Comparison of ENCODE assay signal across 8 cellular contexts in the genomic region with DNA sequence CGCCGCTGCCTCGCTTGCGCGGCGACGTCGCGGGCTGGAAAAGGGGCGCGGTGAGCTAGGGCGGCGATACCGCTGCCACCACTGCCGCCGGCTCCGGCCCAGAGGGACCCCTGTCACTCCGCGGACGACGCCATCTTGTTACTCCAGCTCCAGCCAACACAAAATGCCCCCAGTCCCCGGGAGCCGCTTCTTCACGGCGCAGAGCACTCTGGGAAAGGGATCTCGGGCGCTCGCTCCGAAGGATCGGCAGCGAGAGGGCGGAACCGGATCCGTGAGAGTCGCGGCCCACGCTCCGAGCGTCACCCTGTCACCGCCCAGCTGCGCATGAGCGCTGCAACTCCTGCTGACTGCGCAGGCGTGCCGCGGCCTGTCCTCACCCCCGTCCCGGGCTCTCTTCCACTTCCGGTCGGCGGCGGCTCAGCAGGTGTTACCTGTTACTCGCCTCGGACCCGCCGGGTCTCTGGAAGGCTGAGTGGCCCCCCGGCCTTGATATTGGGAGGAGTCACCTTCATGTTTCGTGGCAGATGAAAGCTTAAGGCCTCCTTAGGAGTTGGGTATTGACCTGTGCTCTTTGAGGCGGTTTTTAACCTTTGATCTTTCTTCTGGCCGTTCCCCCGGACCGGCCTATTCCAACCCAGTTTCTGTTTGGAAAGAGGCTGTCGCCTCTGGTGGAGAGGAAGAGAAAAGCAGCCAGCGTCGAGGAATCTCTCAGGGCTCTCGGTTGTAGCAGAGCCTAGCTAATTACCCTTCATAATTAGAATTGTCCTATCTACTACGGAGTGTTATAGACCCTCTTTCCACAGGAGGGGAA. TPM values are rescaled to one million over a fixed set of nuclear protein-coding genes. Genes with fewer than 3 reads are reported as not detected.
DNase-seq lines count a peak whose midpoint lies in the region; ATAC-seq and FAIRE-seq lines count a peak whose summit lies in the region.

Gene CSNK1A1, minus strand, starts transcription at position 213 of the 811 bp plus-strand sequence. CDS start 475 bp downstream, outside the sequence.

- H3K9me3 Mint-ChIP-seq in effector memory CD8-positive, alpha-beta T cell, result no peaks in the 10 kb centered on the region
- no peaks in the 10 kb centered on the region for H3K9me3 Mint-ChIP-seq in memory B cell

- peaks cover 28 to 35% of the 10 kb centered on the region in 2 donors for H3K4me1 Mint-ChIP-seq in effector memory CD8-positive, alpha-beta T cell (ENCODE audit: low read depth in 2 of 2)
- H3K4me1 Mint-ChIP-seq in memory B cell, result peaks cover 20% of the 10 kb centered on the region

- in situ Hi-C loops in Caki2 (cut with HindIII; ENCODE audit: low pct_unique_long_range_greater_than_20kb, low sequenced_read_pairs), result no loop called here

- peak within 1 kb of the TSS; percentile 99 for H3K27ac Mint-ChIP-seq in effector memory CD8-positive, alpha-beta T cell
- peak within 1 kb of the TSS; percentile 98 for H3K27ac Mint-ChIP-seq in memory B cell

- ATAC-seq in GM21367 (IDR thresholded peaks at IDR 0.05; ENCODE audit: unreplicated experiment), result peak; percentile 80
- peak; percentile 85 for ATAC-seq in effector memory CD8-positive, alpha-beta T cell (replicated peaks)
- peak; percentile 80 for ATAC-seq in memory B cell (ENCODE audit: low read depth)

- DNase-seq in Caki2 (ENCODE audit: low read depth), result peak; percentile 97
- peak; percentile 98 for DNase-seq in HTR-8/SVneo (ENCODE audit: insufficient read length, low spot score)
- DNase-seq in NOMO-1 treated with DMSO at 0.1 percent for 48 hours (lab: John Stamatoyannopoulos, UW; ENCODE audit: unreplicated experiment), result peak; percentile 98
- DNase-seq in activated CD8-positive, alpha-beta memory T cell treated with anti-CD3 and anti-CD28 coated beads for 4 hours (ENCODE audit: low read depth in 2 of 2), result peak; percentile 97 to 98
- DNase-seq in effector memory CD8-positive, alpha-beta T cell, result peak; percentile 98 to 99 (median 98)
- peak; percentile 95 to 97 for DNase-seq in memory B cell (ENCODE audit: low spot score in 2 of 2)
- DNase-seq in stimulated activated CD8-positive, alpha-beta memory T cell treated with anti-CD3 and anti-CD28 coated beads, Interleukin-12 subunit alpha, Interleukin-12 subunit beta, amount 100 ng/mL, for 24 hours (ENCODE audit: extremely low read depth), result peak; percentile 98

- peaks cover 52% of the 10 kb centered on the region for H3K36me3 Mint-ChIP-seq in effector memory CD8-positive, alpha-beta T cell (ENCODE audit: insufficient read depth)
- H3K36me3 Mint-ChIP-seq in memory B cell, result peaks cover 12% of the 10 kb centered on the region

- peak; percentile 92 for FAIRE-seq in HTR-8/SVneo (lab: Jason Lieb, UNC)

- no peaks in the 10 kb centered on the region for H3K27me3 Mint-ChIP-seq in effector memory CD8-positive, alpha-beta T cell
- H3K27me3 Mint-ChIP-seq in memory B cell, result no peaks in the 10 kb centered on the region

- peak within 1 kb of the TSS; percentile 96 to 97 for H3K4me3 Mint-ChIP-seq in effector memory CD8-positive, alpha-beta T cell
- peak within 1 kb of the TSS; percentile 98 for H3K4me3 Mint-ChIP-seq in memory B cell

RNA-seq across cellular contexts. Expression of gene CSNK1A1, which starts in this region (rescaled TPM):
- total RNA-seq in Caki2 (2014; rRNA removed; shearing (Covaris generic); ENCODE audit: low replicate concordance), result 123 and 199 TPM in 2 replicates

Comparison
In these comparisons a context has a peak if more than half of its experiments do, and no peak if none do; other contexts are left out.
1. Peak in every context shown above with its lines: DNase-seq and ATAC-seq.